25 cellular contexts compared by ENCODE assay signal in the genomic region with DNA sequence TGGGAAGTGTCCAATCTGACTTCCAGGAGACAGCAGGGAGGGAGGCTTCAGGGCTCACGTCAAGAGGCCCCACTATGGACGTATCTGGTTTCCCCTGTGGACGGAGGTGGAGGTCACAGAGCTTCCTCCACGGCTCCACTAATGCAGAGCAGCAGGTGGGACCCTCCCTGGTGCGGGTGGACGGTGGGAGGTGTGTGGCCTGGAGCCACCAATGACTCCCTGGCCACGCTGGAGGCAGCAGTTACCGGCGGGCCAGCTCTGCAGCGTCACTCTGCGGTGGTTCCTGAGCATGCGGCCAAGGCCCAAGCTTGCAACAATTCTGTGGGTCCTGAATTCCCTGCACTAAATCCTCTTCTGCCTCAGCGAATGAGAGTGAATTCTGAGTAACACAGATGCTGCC.
"Had no signal": no experiment of that assay in that cellular context is flagged by ENCODE, and none has a peak within 500 bp of the region (broad histone marks: within the 10 kb centered on the region; RNA-seq: fewer than 3 reads in every experiment).

No MANE protein-coding gene starts in this region.

- H3K36me3 Mint-ChIP-seq: activated naive CD4-positive, alpha-beta T cell treated with anti-CD3 and anti-CD28 coated beads, Interleukin-2, amount 50 U/mL, for 24 hours; naive B cell; stimulated activated memory B cell treated with anti-CD40 and anti-IgM and Interleukin-4, amounts not matched to agents 10 μg/mL and 1 μg/mL and 100 μg/mL, for 72 hours; T-cell had no signal

- H3K9me3 Mint-ChIP-seq: activated naive CD4-positive, alpha-beta T cell treated with anti-CD3 and anti-CD28 coated beads, Interleukin-2, amount 50 U/mL, for 24 hours; central memory CD8-positive, alpha-beta T cell; T-cell had no signal

- H3K4me1 ChIP-seq: colonic mucosa, heart right ventricle, left lung, upper lobe of right lung had no signal

- H3K27ac Mint-ChIP-seq: activated CD8-positive, alpha-beta T cell treated with anti-CD3 and anti-CD28 coated beads, Interleukin-2, amount 10 ng/mL, durations not matched to agents 7 days and 5 days; activated naive CD4-positive, alpha-beta T cell treated with anti-CD3 and anti-CD28 coated beads, Interleukin-2, amount 50 U/mL, for 24 hours; naive B cell; stimulated activated memory B cell treated with anti-CD40 and anti-IgM and Interleukin-4, amounts not matched to agents 10 μg/mL and 1 μg/mL and 100 μg/mL, for 72 hours; T-cell; T-helper 2 cell treated with Interferon-gamma antibody and Interleukin-4, amounts not matched to agents 5 μg/mL and 100 μg/mL, for 36 hours had no signal

- H3K4me3 Mint-ChIP-seq: activated CD8-positive, alpha-beta T cell treated with anti-CD3 and anti-CD28 coated beads, Interleukin-2, amount 10 ng/mL, durations not matched to agents 7 days and 5 days; activated naive CD4-positive, alpha-beta T cell treated with anti-CD3 and anti-CD28 coated beads, Interleukin-2, amount 50 U/mL, for 24 hours; central memory CD8-positive, alpha-beta T cell; naive B cell; stimulated activated memory B cell treated with anti-CD40 and anti-IgM and Interleukin-4, amounts not matched to agents 10 μg/mL and 1 μg/mL and 100 μg/mL, for 72 hours; T-cell; T-helper 2 cell treated with Interferon-gamma antibody and Interleukin-4, amounts not matched to agents 5 μg/mL and 100 μg/mL, for 36 hours had no signal

- H3K27ac ChIP-seq: brain microvascular endothelial cell, colonic mucosa, heart right ventricle, left lung, thoracic aorta, upper lobe of right lung, WERI-Rb-1 had no signal

- ATAC-seq: activated CD8-positive, alpha-beta T cell treated with anti-CD3 and anti-CD28 coated beads, Interleukin-2, amount 10 ng/mL, durations not matched to agents 7 days and 5 days; heart right ventricle; left lung; sciatic nerve; stimulated activated memory B cell treated with anti-CD40 and anti-IgM and Interleukin-4, amounts not matched to agents 10 μg/mL and 1 μg/mL and 100 μg/mL, for 72 hours; T-cell; upper lobe of right lung had no signal

- DNase-seq: activated CD4-positive, alpha-beta T cell treated with anti-CD3 and anti-CD28 coated beads for 1 hour; activated CD4-positive, alpha-beta T cell treated with anti-CD3 and anti-CD28 coated beads, Interleukin-2, amount 50 U/mL, for 1 hour; activated CD8-positive, alpha-beta T cell treated with anti-CD3 and anti-CD28 coated beads, Interleukin-2, amount 10 ng/mL, durations not matched to agents 7 days and 5 days; activated gamma-delta T cell treated with Interleukin-2 at 50 U/mL for 16 hours; activated T-cell treated with anti-CD3 and anti-CD28 coated beads, Interleukin-2, amount 50 U/mL, for 1 hour; aorta; brain microvascular endothelial cell; colonic mucosa; heart right ventricle; islet precursor cell; left lung; naive B cell; nucleus accumbens; small intestine; stimulated activated CD4-positive, alpha-beta T cell treated with anti-CD3 and anti-CD28 coated beads, Interleukin-15, amount 100 ng/mL, for 24 hours; T-cell; upper lobe of right lung; WERI-Rb-1 had no signal

- H3K27me3 ChIP-seq: brain microvascular endothelial cell, colonic mucosa, upper lobe of right lung had no signal

- H3K4me3 ChIP-seq: colonic mucosa, heart right ventricle, left lung, lung, thoracic aorta, upper lobe of right lung had no signal

- H3K4me1 Mint-ChIP-seq: activated naive CD4-positive, alpha-beta T cell treated with anti-CD3 and anti-CD28 coated beads, Interleukin-2, amount 50 U/mL, for 24 hours; central memory CD8-positive, alpha-beta T cell; stimulated activated memory B cell treated with anti-CD40 and anti-IgM and Interleukin-4, amounts not matched to agents 10 μg/mL and 1 μg/mL and 100 μg/mL, for 72 hours; T-cell had no signal

- H3K36me3 ChIP-seq: brain microvascular endothelial cell, colonic mucosa, heart right ventricle, left lung, thoracic aorta, upper lobe of right lung, WERI-Rb-1 had no signal

- H3K9me3 ChIP-seq: colonic mucosa, thoracic aorta, upper lobe of right lung had no signal

- FAIRE-seq: small intestine had no signal
